22 cellular contexts compared by ENCODE assay signal in genomic region chr2:53356291-53356905, GRCh38.
"Had no signal": no experiment of that assay in that cellular context is flagged by ENCODE, and none has a peak within 500 bp of the region (broad histone marks: within the 10 kb centered on the region; RNA-seq: fewer than 3 reads in every experiment).

No MANE protein-coding gene starts in this region.

- H3K36me3 ChIP-seq: adrenal gland, breast epithelium, gastroesophageal sphincter, lower lobe of right lung, neural progenitor cell, prostate gland, thyroid gland had no signal

- DNase-seq: activated CD4-positive, alpha-beta T cell treated with anti-CD3 and anti-CD28 coated beads for 1 hour; activated CD4-positive, alpha-beta T cell treated with anti-CD3 and anti-CD28 coated beads, Interleukin-2, amount 50 U/mL, for 1 hour; activated naive CD4-positive, alpha-beta T cell; activated T-cell treated with anti-CD3 and anti-CD28 coated beads, Interleukin-2, amount 50 U/mL, for 24 hours; adrenal gland; head of caudate nucleus; lower lobe of right lung; naive thymus-derived CD8-positive, alpha-beta T cell; stimulated activated CD4-positive, alpha-beta T cell treated with anti-CD3 and anti-CD28 coated beads, Interleukin-4, amount 100 ng/mL, for 1 hour; stimulated activated naive CD4-positive, alpha-beta T cell treated with Interleukin-2 at 50 U/mL for 16 hours; substantia nigra; thyroid gland had no signal

- H3K4me1 Mint-ChIP-seq: naive thymus-derived CD8-positive, alpha-beta T cell; neural progenitor cell had no signal

- H3K4me1 ChIP-seq: adrenal gland, breast epithelium, gastroesophageal sphincter, lower lobe of right lung, neural progenitor cell, prostate gland, thyroid gland had no signal

- H3K27me3 Mint-ChIP-seq: activated naive CD8-positive, alpha-beta T cell; activated T-cell treated with anti-CD3 and anti-CD28 coated beads, Interleukin-2, amount 50 U/mL, for 24 hours; naive thymus-derived CD8-positive, alpha-beta T cell had no signal

- ATAC-seq: gastroesophageal sphincter; left lobe of liver; naive thymus-derived CD8-positive, alpha-beta T cell had no signal

- H3K9me3 ChIP-seq: adrenal gland, prostate gland, thyroid gland had no signal

- H3K27ac ChIP-seq: adrenal gland, breast epithelium, coronary artery, epithelial cell of prostate, gastroesophageal sphincter, lower lobe of right lung, neural progenitor cell, prostate gland, thyroid gland, VCaP had no signal

- H3K4me3 Mint-ChIP-seq: activated naive CD8-positive, alpha-beta T cell; activated T-cell treated with anti-CD3 and anti-CD28 coated beads, Interleukin-2, amount 50 U/mL, for 24 hours; naive thymus-derived CD8-positive, alpha-beta T cell; neural progenitor cell had no signal

- H3K4me3 ChIP-seq: adrenal gland, breast epithelium, coronary artery, gastroesophageal sphincter, lower lobe of right lung, neural progenitor cell, prostate gland, thyroid gland had no signal

- H3K36me3 Mint-ChIP-seq: activated naive CD8-positive, alpha-beta T cell; naive thymus-derived CD8-positive, alpha-beta T cell; neural progenitor cell had no signal

- H3K27me3 ChIP-seq: adrenal gland, breast epithelium, gastroesophageal sphincter, neural progenitor cell, thyroid gland had no signal

- H3K27ac Mint-ChIP-seq: activated naive CD8-positive, alpha-beta T cell; activated T-cell treated with anti-CD3 and anti-CD28 coated beads, Interleukin-2, amount 50 U/mL, for 24 hours; activated T-helper 2 cell treated with anti-CD3 and anti-CD28 coated beads, Interferon-gamma antibody, Interleukin-2, Interleukin-4, amounts not matched to agents 10 μg/mL and 5 μg/mL and 100 μg/mL, durations not matched to agents 14 hours and 24 hours and 36 hours; naive thymus-derived CD8-positive, alpha-beta T cell; neural progenitor cell had no signal
